14 cellular contexts compared by ENCODE assay signal in the genomic region with DNA sequence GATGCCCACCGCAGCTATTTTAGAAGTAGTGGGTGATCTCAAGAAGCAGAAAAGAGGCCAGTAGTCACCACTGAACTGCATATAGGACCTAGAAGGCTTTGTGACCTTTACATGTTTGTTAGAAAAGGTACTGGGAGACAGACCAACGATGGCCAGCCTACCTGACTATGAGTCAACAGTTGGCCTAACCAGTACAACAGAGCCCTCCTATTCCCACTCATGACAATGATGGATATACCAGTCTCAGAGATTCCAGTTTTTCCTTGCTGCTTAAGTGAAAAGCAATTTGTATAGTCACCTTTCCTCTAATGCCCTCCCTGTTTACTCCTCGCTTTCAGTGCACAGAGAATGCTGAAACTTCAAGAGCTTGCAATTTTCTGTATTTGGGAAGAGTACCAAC.
DNase-seq lines count a peak whose midpoint lies in the region; ATAC-seq lines count a peak whose summit lies in the region.
"Had no signal": no experiment of that assay in that cellular context is flagged by ENCODE, and none has a peak within 500 bp of the region (broad histone marks: within the 10 kb centered on the region; RNA-seq: fewer than 3 reads in every experiment).

No MANE protein-coding gene starts in this region.

- H3K36me3 Mint-ChIP-seq in CD4-positive, CD25-positive, alpha-beta regulatory T cell: peaks cover 13% of the 10 kb centered on the region
- peaks cover 8% of the 10 kb centered on the region for H3K36me3 Mint-ChIP-seq in effector memory CD8-positive, alpha-beta T cell (ENCODE audit: insufficient read depth)

- DNase-seq in CD4-positive, CD25-positive, alpha-beta regulatory T cell: no peak
- DNase-seq in NCI-H69 (lab: John Stamatoyannopoulos, UW): peak; percentile 38
- DNase-seq in effector memory CD8-positive, alpha-beta T cell: no peak
- DNase-seq in NCI-H1694 treated with DMSO at 0.1 percent for 48 hours (lab: John Stamatoyannopoulos, UW): no peak
- DNase-seq in NOMO-1 treated with dmso at 0.1 percent for 144 hours (lab: John Stamatoyannopoulos, UW; ENCODE audit: unreplicated experiment): no peak
- DNase-seq in T-helper 9 cell: no peak
- DNase-seq: activated B cell treated with CpG ODN at 0.5 μM for 24 hours; effector CD8-positive, alpha-beta T cell; NCI-H748 treated with DMSO at 0.1 percent for 48 hours; nucleus accumbens had no signal

- no peaks in the 10 kb centered on the region for H3K27me3 Mint-ChIP-seq in CD4-positive, CD25-positive, alpha-beta regulatory T cell
- H3K27me3 Mint-ChIP-seq in effector memory CD8-positive, alpha-beta T cell: no peaks in the 10 kb centered on the region
- H3K27me3 Mint-ChIP-seq: activated B cell treated with CpG ODN at 0.5 μM for 24 hours had no signal

- peaks cover 31 to 70% (median 41%) of the 10 kb centered on the region in 4 donors for H3K4me1 Mint-ChIP-seq in CD4-positive, CD25-positive, alpha-beta regulatory T cell
- peaks cover 18 to 43% of the 10 kb centered on the region in 2 donors for H3K4me1 Mint-ChIP-seq in effector memory CD8-positive, alpha-beta T cell (ENCODE audit: low read depth in 2 of 2)

- no peak overlapping the region for H3K27ac ChIP-seq in CD4-positive, CD25-positive, alpha-beta regulatory T cell (ENCODE audit: insufficient read depth, low read length, poor library complexity, severe bottlenecking)
- peak overlapping the region; percentile 23 for H3K27ac ChIP-seq in mesodermal cell (ENCODE audit: low read depth, low read length, severe bottlenecking)
- H3K27ac ChIP-seq: SK-N-MC had no signal

- H3K4me1 ChIP-seq in CD4-positive, CD25-positive, alpha-beta regulatory T cell (ENCODE audit: control insufficient read depth, insufficient read depth, low read length, poor library complexity, severe bottlenecking): peaks cover 27% of the 10 kb centered on the region
- H3K4me1 ChIP-seq in mesodermal cell (ENCODE audit: control insufficient read depth, insufficient read depth, low read length, poor library complexity, severe bottlenecking): peaks cover 15% of the 10 kb centered on the region

- no peaks in the 10 kb centered on the region for H3K9me3 Mint-ChIP-seq in CD4-positive, CD25-positive, alpha-beta regulatory T cell
- no peaks in the 10 kb centered on the region for H3K9me3 Mint-ChIP-seq in effector memory CD8-positive, alpha-beta T cell
- H3K9me3 Mint-ChIP-seq: activated B cell treated with CpG ODN at 0.5 μM for 24 hours had no signal

- peak overlapping the region in 2 of 3 donors; percentile 1 to 3 for H3K27ac Mint-ChIP-seq in CD4-positive, CD25-positive, alpha-beta regulatory T cell
- peak overlapping the region; percentile 9 to 94 for H3K27ac Mint-ChIP-seq in effector memory CD8-positive, alpha-beta T cell
- H3K27ac Mint-ChIP-seq: activated B cell treated with CpG ODN at 0.5 μM for 24 hours had no signal

- H3K4me3 ChIP-seq in CD4-positive, CD25-positive, alpha-beta regulatory T cell (ENCODE audit: low read depth, low read length): no peak overlapping the region
- H3K4me3 ChIP-seq in mesodermal cell (ENCODE audit: extremely low read depth, insufficient read depth, low read length, poor library complexity, severe bottlenecking): no peak overlapping the region
- H3K4me3 ChIP-seq: HAP-1, SK-N-MC had no signal

- WGBS in mesodermal cell (ENCODE audit: insufficient coverage in 2 of 2), 2 experiments: 93 to 94% methylated on average over 3 of the region's 3 CpGs

- no peak for ATAC-seq in CD4-positive, CD25-positive, alpha-beta regulatory T cell (ENCODE audit: low read depth in 2 of 2)
- ATAC-seq in effector memory CD8-positive, alpha-beta T cell (replicated peaks): no peak
- no peak for ATAC-seq in HG02759 (IDR thresholded peaks at IDR 0.05; ENCODE audit: unreplicated experiment)

- no peaks in the 10 kb centered on the region for H3K27me3 ChIP-seq in CD4-positive, CD25-positive, alpha-beta regulatory T cell (ENCODE audit: control insufficient read depth, insufficient read depth, low read length)

- H3K36me3 ChIP-seq in CD4-positive, CD25-positive, alpha-beta regulatory T cell (ENCODE audit: control insufficient read depth, insufficient read depth, low read length): no peaks in the 10 kb centered on the region
- H3K36me3 ChIP-seq in mesodermal cell (ENCODE audit: control insufficient read depth, insufficient read depth, low read length): peaks cover 15% of the 10 kb centered on the region

- no peak overlapping the region for H3K4me3 Mint-ChIP-seq in CD4-positive, CD25-positive, alpha-beta regulatory T cell
- H3K4me3 Mint-ChIP-seq in effector memory CD8-positive, alpha-beta T cell: no peak overlapping the region
- H3K4me3 Mint-ChIP-seq: activated B cell treated with CpG ODN at 0.5 μM for 24 hours had no signal

- no peaks in the 10 kb centered on the region for H3K9me3 ChIP-seq in CD4-positive, CD25-positive, alpha-beta regulatory T cell (ENCODE audit: control insufficient read depth in 2 of 2, low read length in 2 of 2)
- H3K9me3 ChIP-seq in mesodermal cell (ENCODE audit: control insufficient read depth, low read length): peaks cover 10% of the 10 kb centered on the region
- H3K9me3 ChIP-seq: HAP-1 had no signal
